In the genomic region with DNA sequence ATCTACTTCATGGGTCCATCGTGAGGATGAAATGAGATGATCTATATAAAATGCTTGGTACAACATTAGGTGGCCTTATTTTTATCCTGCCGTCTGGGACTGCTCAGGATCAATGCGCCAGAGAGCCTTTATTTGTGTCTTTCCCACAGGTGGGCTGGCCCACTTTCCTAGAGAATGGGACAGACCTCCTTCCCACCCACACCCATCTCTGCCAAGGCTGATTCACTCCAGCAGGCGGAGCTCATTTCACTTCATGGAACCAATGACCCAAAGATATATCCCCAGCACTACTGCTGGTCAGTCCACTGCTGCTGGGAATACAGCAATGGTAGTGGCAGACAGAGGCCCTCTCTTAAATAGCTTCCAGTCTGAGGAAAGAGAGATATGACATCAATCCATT, we compare ENCODE assay signal across 14 cellular contexts. TPM values are rescaled to one million over a fixed set of nuclear protein-coding genes. Genes with fewer than 3 reads are reported as not detected.
A peak's percentile ranks its signal among the peaks of the same experiment; 100 is the strongest.
DNase-seq lines count a peak whose midpoint lies in the region; ATAC-seq and TF ChIP-seq lines count a peak whose summit lies in the region.
"Had no signal": no experiment of that assay in that cellular context is flagged by ENCODE, and none has a peak within 500 bp of the region (broad histone marks: within the 10 kb centered on the region; RNA-seq: fewer than 3 reads in every experiment).

No MANE protein-coding gene starts in this region.

- H3K4me1 ChIP-seq in BE2C (no peaks in the 10 kb centered on the region), HEK293 (ENCODE audit: control insufficient read depth, insufficient read depth, low read length) (no peaks in the 10 kb centered on the region), body of pancreas (no peaks in the 10 kb centered on the region), right lobe of liver (peaks cover 0 to 24% (median 6%) of the 10 kb centered on the region in 4 donors)

- no peaks in the 10 kb centered on the region for H3K36me3 ChIP-seq in BE2C
- no peaks in the 10 kb centered on the region for H3K36me3 ChIP-seq in HEK293 (ENCODE audit: control insufficient read depth in 2 of 2, insufficient read depth in 1 of 2, low read length in 2 of 2)
- no peaks in the 10 kb centered on the region for H3K36me3 ChIP-seq in body of pancreas (replicated peaks in 1 of 2; ENCODE audit: insufficient read depth in 1 of 2, low read depth in 2 of 2)
- no peaks in the 10 kb centered on the region for H3K36me3 ChIP-seq in right lobe of liver

- no peak for ATAC-seq in body of pancreas
- ATAC-seq in right lobe of liver: peak in 1 of 4 donors; percentile 14
- no peak for ATAC-seq in GM21526 (IDR thresholded peaks at IDR 0.05; ENCODE audit: low FRiP score, unreplicated experiment)
- ATAC-seq: stimulated activated memory B cell treated with anti-CD40 and anti-IgM and Interleukin-4, amounts not matched to agents 10 μg/mL and 1 μg/mL and 100 μg/mL, for 72 hours had no signal

- DNase-seq in BE2C: no peak
- DNase-seq in body of pancreas: no peak
- DNase-seq in right lobe of liver: peak in 1 of 3 donors; percentile 42
- DNase-seq in activated CD4-positive, alpha-beta T cell treated with anti-CD3 and anti-CD28 coated beads, Interleukin-2, amount 50 U/mL, for 48 hours: no peak
- no peak for DNase-seq in head of caudate nucleus
- DNase-seq in C1 segment of cervical spinal cord (lab: John Stamatoyannopoulos, UW): no peak
- DNase-seq: aorta; esophagus squamous epithelium; kidney; NCI-H1417; stimulated activated CD4-positive, alpha-beta T cell treated with anti-CD3 and anti-CD28 coated beads, Interleukin-1b, Interleukin-23, amount 100 ng/mL, for 48 hours had no signal

- no peaks in the 10 kb centered on the region for H3K9me3 ChIP-seq in BE2C
- H3K9me3 ChIP-seq in HEK293 (ENCODE audit: control insufficient read depth, insufficient read depth, low read depth, low read length): no peaks in the 10 kb centered on the region
- no peaks in the 10 kb centered on the region for H3K9me3 ChIP-seq in body of pancreas
- H3K9me3 ChIP-seq in right lobe of liver: no peaks in the 10 kb centered on the region
- H3K9me3 ChIP-seq: esophagus squamous epithelium had no signal

- POLR2A ChIA-PET in HEK293 (lab: Yijun Ruan, JAX): no interaction called here

- intact Hi-C loops in body of pancreas (cut with DNase I) (no loop called here), right lobe of liver (cut with DNase I) (no loop called here), head of caudate nucleus (cut with DNase I) (no loop called here)

- TF ChIP-seq POLR2A in body of pancreas (IDR thresholded peaks at IDR 0.05): no peak
- no peak for TF ChIP-seq POLR2A in right lobe of liver (IDR thresholded peaks at IDR 0.05)

- no peak overlapping the region for H3K4me3 ChIP-seq in BE2C (ENCODE audit: low read depth, low read length)
- H3K4me3 ChIP-seq in HEK293 (ENCODE audit: low read depth, low read length): no peak overlapping the region
- no peak overlapping the region for H3K4me3 ChIP-seq in body of pancreas
- no peak overlapping the region for H3K4me3 ChIP-seq in right lobe of liver
- H3K4me3 ChIP-seq: esophagus squamous epithelium had no signal

- H3K27me3 ChIP-seq in BE2C (no peaks in the 10 kb centered on the region), body of pancreas (no peaks in the 10 kb centered on the region), right lobe of liver (no peaks in the 10 kb centered on the region)
- H3K27me3 ChIP-seq: esophagus squamous epithelium had no signal

- CTCF ChIA-PET in HEK293 (lab: Yijun Ruan, JAX): interaction anchor here (0.6 to 5.7 kb wide), 10 partner anchors 17 to 498 kb away, joined by 3 to 58 read pairs (median 6); no protein-coding TSS in a partner anchor

- H3K27ac ChIP-seq in HEK293 (ENCODE audit: extremely low read depth, low read depth, low read length) (no peak overlapping the region), body of pancreas (no peak overlapping the region), right lobe of liver (no peak overlapping the region)
- H3K27ac ChIP-seq: esophagus squamous epithelium had no signal

- WGBS in body of pancreas, 2 donors: 73 to 84% methylated on average over 4 of the region's 4 CpGs
- 93% methylated on average over 2 of the region's 4 CpGs for WGBS in right lobe of liver (ENCODE audit: insufficient coverage, low coverage, low lambda C conversion rate, missing lambda C conversion rate)

- peak; percentile 12; the same call in 1 of the 2 replicates for TF ChIP-seq CTCF in BE2C (IDR thresholded peaks at IDR 0.05; ENCODE audit: low read depth, low read length)
- TF ChIP-seq CTCF in HEK293 (tag by site-specific recombination; IDR thresholded peaks at IDR 0.05): no peak
- peak in 4 of 7 experiments; percentile 5 to 12 (median 10) for TF ChIP-seq CTCF in body of pancreas (IDR thresholded peaks at IDR 0.05)
- TF ChIP-seq CTCF in right lobe of liver (IDR thresholded peaks at IDR 0.05): peak in 3 of 4 donors; percentile 6 to 33 (median 20)

TF ChIP-seq in HEK293, 187 proteins besides CTCF, POLR2A, EP300 and RAD21:
- TF ChIP-seq EGR2 (tag by site-specific recombination; IDR thresholded peaks at IDR 0.05; ENCODE audit: low read depth) (0 out of 2 replicates have a peak, but pooled peaks have one; percentile 35), KLF7 (tag by site-specific recombination; IDR thresholded peaks at IDR 0.05; ENCODE audit: borderline replicate concordance) (no peak)

RNA-seq across cellular contexts. Expression of a gene that starts 35.7 kb away (rescaled TPM):
- 2.5 TPM for polyA plus RNA-seq in BE2C (2012; ENCODE audit: insufficient read depth, insufficient read length, low read depth)
- total RNA-seq in body of pancreas (10 to 100 TPM in 1 of 2 donors, 1 to 10 TPM in 1; 7.6 to 23.9 TPM), right lobe of liver (100 to 1,000 TPM in 3 of 6 experiments, 10 to 100 TPM in 3; 30.7 to 143 (median 87.2) TPM)
